8 cellular contexts compared by ENCODE assay signal in the genomic region with DNA sequence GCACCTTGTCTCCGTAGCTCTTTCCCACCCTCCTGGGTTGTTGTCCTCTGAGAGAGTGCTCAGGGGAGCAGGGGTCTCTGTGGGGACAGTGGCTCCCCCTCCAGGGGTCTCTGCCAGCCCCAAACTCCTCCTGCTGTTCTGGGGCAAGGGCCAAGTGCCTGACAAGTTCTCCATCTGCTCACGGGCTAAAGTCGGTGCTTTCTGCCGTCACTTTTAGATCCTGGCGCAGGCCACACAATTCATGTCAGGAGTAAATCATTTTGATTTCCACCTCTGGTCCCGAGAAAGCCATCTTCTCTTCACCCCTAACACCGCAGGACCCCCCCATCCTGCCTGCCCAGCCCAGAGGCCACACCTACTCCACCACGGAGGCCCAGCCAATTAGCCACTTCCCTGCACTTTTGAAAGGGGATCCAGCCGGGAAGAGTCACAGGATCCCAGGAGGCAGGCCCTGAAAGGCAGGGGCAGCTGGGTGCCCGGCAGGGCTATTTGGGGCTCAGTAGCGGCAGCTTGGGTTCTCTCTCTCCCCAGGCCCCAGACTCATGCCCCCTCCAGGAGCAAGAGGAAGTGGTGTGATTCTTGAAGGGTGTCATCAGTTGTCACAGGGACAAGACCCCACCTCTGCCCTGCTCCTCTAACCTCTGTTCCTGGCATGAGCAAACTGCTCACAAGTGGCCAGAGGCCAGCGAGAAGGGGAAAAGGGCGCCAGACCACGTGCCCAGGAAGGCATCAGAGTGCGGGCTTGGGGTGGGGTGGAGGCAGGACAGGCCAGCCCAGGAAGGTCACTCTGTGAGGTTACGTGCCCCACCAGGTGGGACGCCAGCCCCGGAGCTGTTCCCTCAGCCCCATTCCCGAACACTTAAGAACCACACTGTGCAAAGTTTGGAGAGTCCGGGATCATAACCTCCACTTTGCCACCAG. TPM values are rescaled to one million over a fixed set of nuclear protein-coding genes. Genes with fewer than 3 reads are reported as not detected.
A peak's percentile ranks its signal among the peaks of the same experiment; 100 is the strongest.
DNase-seq lines count a peak whose midpoint lies in the region; TF ChIP-seq lines count a peak whose summit lies in the region.

No MANE protein-coding gene starts in this region.

- H3K4me3 Mint-ChIP-seq in nephron progenitor cell = peak overlapping the region; percentile 73

- H3K27me3 Mint-ChIP-seq in nephron progenitor cell (ENCODE audit: low read depth, poor library complexity) = peaks cover 3% of the 10 kb centered on the region

- DNase-seq in GM03348 (ENCODE audit: low spot score) = peak; percentile 35
- peak; percentile 11 for DNase-seq in NOMO-1 treated with DMSO at 0.1 percent for 48 hours (lab: John Stamatoyannopoulos, UW; ENCODE audit: unreplicated experiment)
- peak; percentile 18 for DNase-seq in dermis blood vessel endothelial cell
- DNase-seq in nephron progenitor cell = peak; percentile 44
- no peak for DNase-seq in kidney glomerular epithelial cell (lab: John Stamatoyannopoulos, UW)
- no peak for DNase-seq in activated gamma-delta T cell (lab: John Stamatoyannopoulos, UW)
- no peak for DNase-seq in H4 (ENCODE audit: low spot score)
- DNase-seq in SKM-1 treated with dmso at 0.1 percent for 144 hours (lab: John Stamatoyannopoulos, UW; ENCODE audit: unreplicated experiment) = no peak

- no peak overlapping the region for H3K27ac Mint-ChIP-seq in nephron progenitor cell

- H3K36me3 Mint-ChIP-seq in nephron progenitor cell (ENCODE audit: low read depth) = peaks cover 7% of the 10 kb centered on the region

- peaks cover under 1% of the 10 kb centered on the region for H3K9me3 Mint-ChIP-seq in nephron progenitor cell

- H3K4me1 Mint-ChIP-seq in nephron progenitor cell = peaks cover 25% of the 10 kb centered on the region

- no peak for TF ChIP-seq CTCF in nephron progenitor cell (IDR thresholded peaks at IDR 0.05)

RNA-seq across cellular contexts. Expression of a gene that starts 1.3 kb away (rescaled TPM):
- total RNA-seq in dermis blood vessel endothelial cell = 17.5 and 29.3 TPM in 2 replicates
- total RNA-seq in H4 (2014; rRNA removed; shearing (Covaris generic)) = 4.7 and 5.1 TPM in 2 replicates

RNA-seq across cellular contexts. Expression of a gene that starts 21.3 kb away (rescaled TPM):
- 139 and 191 TPM in 2 replicates for total RNA-seq in dermis blood vessel endothelial cell
- 258 and 296 TPM in 2 replicates for total RNA-seq in H4 (2014; rRNA removed; shearing (Covaris generic))

RNA-seq across cellular contexts. Expression of a gene that starts 41.9 kb away (rescaled TPM):
- 6.5 and 26.5 TPM in 2 replicates for total RNA-seq in dermis blood vessel endothelial cell
- not detected in 2 replicates for total RNA-seq in H4 (2014; rRNA removed; shearing (Covaris generic))

Comparison
In these comparisons a context has a peak if more than half of its experiments do, and no peak if none do; other contexts are left out.
1. DNase-seq: peak in GM03348 (single experiment), NOMO-1 treated with DMSO at 0.1 percent for 48 hours (single experiment), dermis blood vessel endothelial cell (single experiment) and nephron progenitor cell (single experiment); none in kidney glomerular epithelial cell (single experiment), activated gamma-delta T cell (single experiment), H4 (single experiment) and SKM-1 treated with dmso at 0.1 percent for 144 hours (single experiment).